Comparison of ENCODE assay signal across 23 cellular contexts in genomic region chr2:64319930-64320329, GRCh38.
"Had no signal": no experiment of that assay in that cellular context is flagged by ENCODE, and none has a peak within 500 bp of the region (broad histone marks: within the 10 kb centered on the region; RNA-seq: fewer than 3 reads in every experiment).

No MANE protein-coding gene starts in this region.

- H3K4me3 Mint-ChIP-seq: activated B cell treated with CpG ODN at 0.5 μM for 24 hours; activated CD4-positive, alpha-beta memory T cell treated with anti-CD3 and anti-CD28 coated beads, Interleukin-2, amount 10 ng/mL, durations not matched to agents 7 days and 5 days; activated naive CD4-positive, alpha-beta T cell treated with anti-CD3 and anti-CD28 coated beads for 36 hours; activated naive CD8-positive, alpha-beta T cell; activated T-helper 17 cell treated with anti-CD3 and anti-CD28 coated beads, Interleukin-2, amount 50 U/mL, for 72 hours; T-helper 17 cell had no signal

- H3K9me3 Mint-ChIP-seq: activated CD4-positive, alpha-beta memory T cell treated with anti-CD3 and anti-CD28 coated beads, Interleukin-2, amount 10 ng/mL, durations not matched to agents 7 days and 5 days; activated naive CD4-positive, alpha-beta T cell treated with anti-CD3 and anti-CD28 coated beads for 36 hours; activated T-helper 17 cell treated with anti-CD3 and anti-CD28 coated beads, Interleukin-2, amount 50 U/mL, for 72 hours had no signal

- DNase-seq: activated B cell treated with CpG ODN at 0.5 μM for 24 hours; activated CD4-positive, alpha-beta memory T cell treated with anti-CD3 and anti-CD28 coated beads, Interleukin-2, amount 10 ng/mL, durations not matched to agents 7 days and 5 days; activated CD4-positive, alpha-beta T cell treated with anti-CD3 and anti-CD28 coated beads for 1 hour; activated CD4-positive, alpha-beta T cell treated with anti-CD3 and anti-CD28 coated beads, Interleukin-2, amount 50 U/mL, for 1 hour; activated gamma-delta T cell; activated naive CD4-positive, alpha-beta T cell treated with anti-CD3 and anti-CD28 coated beads for 36 hours; activated T-cell treated with anti-CD3 and anti-CD28 coated beads for 4 hours; activated T-cell treated with anti-CD3 and anti-CD28 coated beads, Interleukin-2, amount 50 U/mL, for 48 hours; amygdala; brain microvascular endothelial cell; Karpas-422; NCI-H1048; NCI-H1436 treated with DMSO at 0.1 percent for 48 hours; NCI-H1930; NCI-H446 treated with DMSO at 0.1 percent for 48 hours; NCI-H774; PC-3; SHP77; T-helper 17 cell; T-helper 9 cell had no signal

- H3K27me3 Mint-ChIP-seq: activated B cell treated with CpG ODN at 0.5 μM for 24 hours; activated naive CD8-positive, alpha-beta T cell; activated T-helper 17 cell treated with anti-CD3 and anti-CD28 coated beads, Interleukin-2, amount 50 U/mL, for 72 hours had no signal

- H3K36me3 Mint-ChIP-seq: activated naive CD8-positive, alpha-beta T cell had no signal

- H3K27ac Mint-ChIP-seq: activated B cell treated with CpG ODN at 0.5 μM for 24 hours; activated CD4-positive, alpha-beta memory T cell treated with anti-CD3 and anti-CD28 coated beads, Interleukin-2, amount 10 ng/mL, durations not matched to agents 7 days and 5 days; activated naive CD4-positive, alpha-beta T cell treated with anti-CD3 and anti-CD28 coated beads for 36 hours; activated naive CD8-positive, alpha-beta T cell; activated T-helper 17 cell treated with anti-CD3 and anti-CD28 coated beads, Interleukin-2, amount 50 U/mL, for 72 hours; T-helper 17 cell had no signal

- ATAC-seq: activated T-helper 17 cell treated with anti-CD3 and anti-CD28 coated beads, Interleukin-2, amount 50 U/mL, for 72 hours; K562; PC-3; T-helper 17 cell had no signal
